ENCODE assay signal across 18 cellular contexts in the genomic region with DNA sequence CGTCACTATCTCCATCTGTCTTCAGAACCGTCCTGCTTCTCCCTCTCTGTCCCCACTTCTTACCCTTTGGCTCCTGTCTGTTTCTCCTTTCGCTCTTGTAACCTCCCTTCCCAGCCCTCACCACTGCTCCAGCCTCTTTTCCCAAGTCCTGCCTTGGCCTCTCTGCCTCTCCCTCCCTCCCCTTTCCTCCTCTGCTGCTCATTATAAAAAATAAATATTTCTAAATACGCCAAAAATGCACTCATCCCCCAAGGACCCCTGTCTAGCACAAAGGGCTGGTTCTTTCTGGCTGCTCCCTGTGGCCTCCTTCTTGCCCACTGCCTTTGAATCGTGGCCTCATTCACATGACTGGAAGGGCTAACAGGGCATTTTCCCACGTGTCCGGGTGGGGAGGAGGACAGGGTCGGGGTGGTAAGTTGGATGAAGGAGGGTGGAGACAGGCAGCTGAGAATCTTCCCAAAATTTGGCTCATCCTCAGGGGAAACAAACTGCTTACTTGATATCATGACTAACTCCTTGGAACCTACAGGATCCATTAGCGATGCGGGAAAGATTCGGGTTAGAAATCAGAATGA. TPM values are rescaled to one million over a fixed set of nuclear protein-coding genes. Genes with fewer than 3 reads are reported as not detected.
DNase-seq lines count a peak whose midpoint lies in the region; ATAC-seq and TF ChIP-seq lines count a peak whose summit lies in the region.
"Had no signal": no experiment of that assay in that cellular context is flagged by ENCODE, and none has a peak within 500 bp of the region (broad histone marks: within the 10 kb centered on the region; RNA-seq: fewer than 3 reads in every experiment).

No MANE protein-coding gene starts in this region.

- peaks cover 0 to 8% (median 0%) of the 10 kb centered on the region in 9 donors for H3K27me3 ChIP-seq in heart left ventricle
- no peaks in the 10 kb centered on the region for H3K27me3 ChIP-seq in suprapubic skin

- ATAC-seq in heart left ventricle (peak; percentile 40 to 55 (median 54)), GM18861 (IDR thresholded peaks at IDR 0.05; ENCODE audit: unreplicated experiment) (no peak)

- peak; percentile 66 to 81 (median 74) for DNase-seq in heart left ventricle
- peak; percentile 68 to 72 for DNase-seq in suprapubic skin (ENCODE audit: low spot score in 2 of 2)
- no peak for DNase-seq in NAMALWA (ENCODE audit: low spot score)
- DNase-seq in GM19240 (ENCODE audit: insufficient read length, low spot score), result no peak
- no peak for DNase-seq in AML-193 (lab: John Stamatoyannopoulos, UW)
- DNase-seq: activated CD4-positive, CD25-positive, alpha-beta regulatory T cell; activated T-cell treated with anti-CD3 and anti-CD28 coated beads for 4 hours; amniotic stem cell; DMS79 treated with DMSO at 0.1 percent for 48 hours; NCI-H1417; PC-9; stimulated activated CD4-positive, alpha-beta T cell treated with anti-CD3 and anti-CD28 coated beads, Interleukin-1b, Interleukin-23, amount 100 ng/mL, for 48 hours had no signal

- H3K4me1 ChIP-seq in heart left ventricle (peaks cover 0 to 84% (median 37%) of the 10 kb centered on the region in 12 donors), suprapubic skin (peaks cover 74% of the 10 kb centered on the region)

- H3K36me3 Mint-ChIP-seq in nephron (ENCODE audit: low read depth), result no peaks in the 10 kb centered on the region

- peak overlapping the region; percentile 35 to 70 (median 43) for H3K4me3 Mint-ChIP-seq in nephron

- intact Hi-C loops in heart left ventricle (cut with DNase I), result loop anchor here in 3 of 10 donors (2.0 to 5.0 kb wide), 2 partner anchors 28 to 33 kb away; no protein-coding TSS in a partner anchor

- H3K36me3 ChIP-seq in heart left ventricle (no peaks in the 10 kb centered on the region), suprapubic skin (no peaks in the 10 kb centered on the region)
- H3K36me3 ChIP-seq: neutrophil had no signal

- H3K9me3 ChIP-seq in heart left ventricle (no peaks in the 10 kb centered on the region), suprapubic skin (no peaks in the 10 kb centered on the region)
- H3K9me3 ChIP-seq: neutrophil had no signal

- WGBS in heart left ventricle, 4 donors, result 68 to 75% (median 71%) methylated on average over 11 of the region's 11 CpGs
- WGBS in suprapubic skin, result 53% methylated on average over 11 of the region's 11 CpGs

- H3K4me1 Mint-ChIP-seq in nephron, result peaks cover 99% of the 10 kb centered on the region

- no peaks in the 10 kb centered on the region for H3K9me3 Mint-ChIP-seq in nephron

- peaks cover 7% of the 10 kb centered on the region for H3K27me3 Mint-ChIP-seq in nephron (ENCODE audit: low read depth)

- TF ChIP-seq CTCF in heart left ventricle (IDR thresholded peaks at IDR 0.05) (no peak), nephron (IDR thresholded peaks at IDR 0.05; ENCODE audit: unreplicated experiment in 3 of 3) (no peak), suprapubic skin (IDR thresholded peaks at IDR 0.05) (no peak)

- peak overlapping the region in 8 of 12 donors; percentile 6 to 39 (median 20) for H3K4me3 ChIP-seq in heart left ventricle
- no peak overlapping the region for H3K4me3 ChIP-seq in suprapubic skin
- H3K4me3 ChIP-seq: PC-9 had no signal

- no peak for TF ChIP-seq EP300 in suprapubic skin (IDR thresholded peaks at IDR 0.05)

- TF ChIP-seq POLR2A in heart left ventricle (IDR thresholded peaks at IDR 0.05), result no peak
- TF ChIP-seq POLR2A in suprapubic skin (IDR thresholded peaks at IDR 0.05), result no peak

- peak overlapping the region; percentile 72 for H3K27ac ChIP-seq in cingulate gyrus (ENCODE audit: low read depth, low read length)
- H3K27ac ChIP-seq in heart left ventricle, result peak overlapping the region; percentile 62 to 96 (median 80)
- peak overlapping the region; percentile 84 for H3K27ac ChIP-seq in suprapubic skin
- H3K27ac ChIP-seq: neutrophil, PC-9 had no signal

- peak overlapping the region; percentile 98 to 99 (median 98) for H3K27ac Mint-ChIP-seq in nephron

RNA-seq across cellular contexts. Expression of a gene that starts 26.4 kb away (rescaled TPM):
- 10 to 100 TPM; 10.3 to 41.9 (median 19.9) TPM for total RNA-seq in heart left ventricle
- polyA plus RNA-seq in heart left ventricle, result 10 to 100 TPM; 11.9 to 26.4 TPM
- 10 to 100 TPM in 3 of 4 donors, 1 to 10 TPM in 1; 5.0 to 13.0 (median 10.8) TPM for total RNA-seq in suprapubic skin

RNA-seq across cellular contexts. Expression of a gene that starts 46.5 kb away (rescaled TPM):
- 1 to 10 TPM in 1 of 9 donors, under 1 TPM in 1, not detected in 7; 0.56 to 6.4 TPM for total RNA-seq in heart left ventricle
- under 1 TPM in 1 of 2 donors, not detected in 1; 0.14 TPM for polyA plus RNA-seq in heart left ventricle
- 1,000 to 10,000 TPM; 1,248 to 1,527 (median 1,455) TPM for total RNA-seq in suprapubic skin
- total RNA-seq: glomerular endothelial cell, NCI-H460 had no signal

RNA-seq across cellular contexts. Expression of a gene that starts 55.5 kb away (rescaled TPM):
- under 1 TPM in 1 of 9 donors, not detected in 8; 0.15 TPM for total RNA-seq in heart left ventricle
- not detected for polyA plus RNA-seq in heart left ventricle
- 100 to 1,000 TPM in 2 of 4 donors, 10 to 100 TPM in 2; 58.2 to 219 (median 105) TPM for total RNA-seq in suprapubic skin
- total RNA-seq: glomerular endothelial cell, NCI-H460 had no signal

Comparison
In these comparisons a context has a peak if more than half of its experiments do, and no peak if none do; other contexts are left out.
1. DNase-seq: peak in heart left ventricle (5 of 5) and suprapubic skin (2 of 2); none in NAMALWA (single experiment), GM19240 (single experiment) and AML-193 (0 of 2).
2. RNA of a gene that starts 46.5 kb away (total RNA-seq): 1,248 to 1,527 TPM in suprapubic skin; 0.56 to 6.4 TPM in heart left ventricle; every median in the first group is over 100 times any median in the second.
3. RNA of a gene that starts 55.5 kb away (total RNA-seq): 58.2 to 219 TPM in suprapubic skin; 0.15 TPM in heart left ventricle; every median in the first group is over 10 times any median in the second.
4. Peak in every context shown above with its lines, with median percentiles within 50 percentile points of each other: H3K27ac ChIP-seq.